6 cellular contexts compared by ENCODE assay signal in the genomic region with DNA sequence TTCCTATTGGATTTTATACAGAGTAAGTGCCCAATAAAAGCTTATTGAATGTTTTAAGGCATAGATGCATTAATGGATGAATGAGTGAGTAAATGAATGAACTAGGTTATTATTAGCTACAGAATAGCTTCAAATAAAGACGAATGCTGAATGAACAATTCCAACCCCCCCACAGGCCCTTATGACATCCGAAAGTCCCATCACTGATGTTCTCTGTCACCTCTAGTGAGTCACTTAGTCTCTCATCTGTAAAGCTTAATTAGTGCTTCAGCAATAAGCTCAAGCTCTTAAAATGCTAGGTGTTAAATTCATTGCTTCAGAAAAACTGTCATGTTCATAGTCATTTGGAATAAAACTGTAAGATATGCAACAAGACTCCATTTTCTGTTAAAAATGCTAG.
"Had no signal": no experiment of that assay in that cellular context is flagged by ENCODE, and none has a peak within 500 bp of the region (broad histone marks: within the 10 kb centered on the region; RNA-seq: fewer than 3 reads in every experiment).

No MANE protein-coding gene starts in this region.

- H3K4me3 Mint-ChIP-seq: IgD-negative memory B cell had no signal

- H3K4me3 ChIP-seq: K562 had no signal

- DNase-seq: IMR-90, KBM-7 had no signal

- H3K4me1 Mint-ChIP-seq: IgD-negative memory B cell had no signal

- H3K9me3 Mint-ChIP-seq: IgD-negative memory B cell had no signal

- H3K27ac Mint-ChIP-seq: IgD-negative memory B cell had no signal

- H3K36me3 Mint-ChIP-seq: IgD-negative memory B cell had no signal

- H3K27me3 Mint-ChIP-seq: IgD-negative memory B cell had no signal

- H3K27ac ChIP-seq: HL-60 had no signal

- ATAC-seq: HepG2, K562 had no signal
